ENCODE assay signal across 1 cellular context in genomic region chr9:96771124-96771523, GRCh38.
TF ChIP-seq lines count a peak whose summit lies in the region.

No MANE protein-coding gene starts in this region.

TF ChIP-seq in K562, 482 proteins besides CTCF, POLR2A, EP300 and RAD21:
- TF ChIP-seq EGR1 (conservative IDR thresholded peaks at IDR 0.05) (no peak), ZNF324 (CRISPR knock-in tag; IDR thresholded peaks at IDR 0.05) (peak; percentile 94), ZNF384 (IDR thresholded peaks at IDR 0.05; ENCODE audit: low read depth, low read length) (no peak), YY1 (IDR thresholded peaks at IDR 0.05; ENCODE audit: borderline replicate concordance in 1 of 3, control insufficient read depth in 1 of 3, extremely low read depth in 1 of 3, insufficient read depth in 3 of 3, insufficient read length in 1 of 3, insufficient replicate concordance in 2 of 3, low read depth in 1 of 3, low read length in 2 of 3) (no peak), PHTF2 (CRISPR knock-in tag; IDR thresholded peaks at IDR 0.05) (no peak), ZBTB40 (IDR thresholded peaks at IDR 0.05) (no peak), ZBTB40 (CRISPR knock-in tag; IDR thresholded peaks at IDR 0.05) (no peak), ZNF133 (CRISPR knock-in tag; IDR thresholded peaks at IDR 0.05) (no peak), RB1 (IDR thresholded peaks at IDR 0.05; ENCODE audit: low read depth) (no peak), MTF1 (CRISPR knock-in tag; IDR thresholded peaks at IDR 0.05; ENCODE audit: borderline replicate concordance) (no peak)
